In genomic region chr7:44727346-44728262, GRCh38 we compare ENCODE assay signal across 13 cellular contexts. TPM values are rescaled to one million over a fixed set of nuclear protein-coding genes. Genes with fewer than 3 reads are reported as not detected.
A peak's percentile ranks its signal among the peaks of the same experiment; 100 is the strongest.
DNase-seq lines count a peak whose midpoint lies in the region; ATAC-seq and TF ChIP-seq lines count a peak whose summit lies in the region.
"Had no signal": no experiment of that assay in that cellular context is flagged by ENCODE, and none has a peak within 500 bp of the region (broad histone marks: within the 10 kb centered on the region; RNA-seq: fewer than 3 reads in every experiment).

No MANE protein-coding gene starts in this region.

- TF ChIP-seq CTCF in brain microvascular endothelial cell (IDR thresholded peaks at IDR 0.05; ENCODE audit: low read depth, low read length, missing control alignments): no peak
- no peak for TF ChIP-seq CTCF in left lung (IDR thresholded peaks at IDR 0.05)
- no peak for TF ChIP-seq CTCF in esophagus muscularis mucosa (IDR thresholded peaks at IDR 0.05)

- in situ Hi-C loops in brain microvascular endothelial cell (cut with HindIII; ENCODE audit: low pct_ligation_motif_present, low sequenced_read_pairs): no loop called here

- DNase-seq in AG08396 (ENCODE audit: low spot score) (peak; percentile 16), HT1080 (ENCODE audit: low read depth) (peak; percentile 80), brain microvascular endothelial cell (peak; percentile 87), left lung (no peak), HuH-7.5 (ENCODE audit: low spot score) (no peak), anterior cingulate cortex (lab: John Stamatoyannopoulos, UW) (no peak), esophagus muscularis mucosa (ENCODE audit: extremely low spot score) (no peak)
- DNase-seq: activated T-cell treated with anti-CD3 and anti-CD28 coated beads, Interleukin-2, amount 50 U/mL, for 72 hours; erythroblast; natural killer cell; NCI-H1930; T-cell had no signal

- TF ChIP-seq EP300 in esophagus muscularis mucosa (IDR thresholded peaks at IDR 0.05): no peak

- H3K4me1 ChIP-seq in left lung (peaks cover 0 to 8% of the 10 kb centered on the region in 2 donors), esophagus muscularis mucosa (no peaks in the 10 kb centered on the region)

- no peaks in the 10 kb centered on the region for H3K36me3 ChIP-seq in brain microvascular endothelial cell (replicated peaks)
- H3K36me3 ChIP-seq in left lung: no peaks in the 10 kb centered on the region
- peaks cover 0 to 4% (median 0%) of the 10 kb centered on the region in 4 donors for H3K36me3 ChIP-seq in esophagus muscularis mucosa

- H3K9me3 ChIP-seq in left lung (no peaks in the 10 kb centered on the region), esophagus muscularis mucosa (no peaks in the 10 kb centered on the region)

- H3K27me3 ChIP-seq in brain microvascular endothelial cell (replicated peaks) (no peaks in the 10 kb centered on the region), left lung (no peaks in the 10 kb centered on the region), esophagus muscularis mucosa (no peaks in the 10 kb centered on the region)

- intact Hi-C loops in left lung (cut with DNase I): no loop called here
- intact Hi-C loops in esophagus muscularis mucosa (cut with DNase I): no loop called here

- 84% methylated on average over 5 of the region's 5 CpGs for WGBS in esophagus muscularis mucosa

- H3K27ac ChIP-seq in brain microvascular endothelial cell (peak overlapping the region; percentile 90), left lung (peak overlapping the region; percentile 14 to 35), esophagus muscularis mucosa (replicated peaks in 1 of 4) (no peak overlapping the region)

- H3K4me3 ChIP-seq in brain microvascular endothelial cell (ENCODE audit: low read depth, low read length) (no peak overlapping the region), left lung (no peak overlapping the region), esophagus muscularis mucosa (no peak overlapping the region)

- no peak for TF ChIP-seq POLR2A in esophagus muscularis mucosa (IDR thresholded peaks at IDR 0.05; ENCODE audit: low read depth)

- ATAC-seq in left lung (peak; percentile 71), HG03521 (IDR thresholded peaks at IDR 0.05; ENCODE audit: unreplicated experiment) (no peak)
- ATAC-seq: activated T-cell treated with anti-CD3 and anti-CD28 coated beads, Interleukin-2, amount 50 U/mL, for 72 hours; natural killer cell; T-cell had no signal

RNA-seq across cellular contexts. Expression of gene ZMIZ2, which starts 21.0 kb away (rescaled TPM):
- total RNA-seq in HT1080 (2014; rRNA removed; shearing (Covaris generic)): 11.9 and 17.8 TPM in 2 replicates
- polyA plus RNA-seq in HT1080 (2015; cell fraction: cytosol; rRNA removed): 27.1 and 28.6 TPM in 2 replicates
- 139 and 148 TPM in 2 replicates for polyA plus RNA-seq in HT1080 (2015; cell fraction: nucleus; rRNA removed)
- 10 to 100 TPM; 94.5 to 96.1 TPM for total RNA-seq in left lung
- total RNA-seq in esophagus muscularis mucosa: 10 to 100 TPM; 12.4 to 36.0 (median 28.4) TPM

Comparison
In these comparisons a context has a peak if more than half of its experiments do, and no peak if none do; other contexts are left out.
1. DNase-seq: peak in AG08396 (single experiment), HT1080 (single experiment) and brain microvascular endothelial cell (single experiment); none in left lung (0 of 2), HuH-7.5 (single experiment), anterior cingulate cortex (0 of 58) and esophagus muscularis mucosa (single experiment).
2. H3K27ac ChIP-seq: peak in brain microvascular endothelial cell (single experiment) and left lung (2 of 2); none in esophagus muscularis mucosa (0 of 4).